ENCODE assay signal across 19 cellular contexts in genomic region chr5:146528232-146528631, GRCh38. TPM values are rescaled to one million over a fixed set of nuclear protein-coding genes. Genes with fewer than 3 reads are reported as not detected.
DNase-seq lines count a peak whose midpoint lies in the region; ATAC-seq and TF ChIP-seq lines count a peak whose summit lies in the region.
"Had no signal": no experiment of that assay in that cellular context is flagged by ENCODE, and none has a peak within 500 bp of the region (broad histone marks: within the 10 kb centered on the region; RNA-seq: fewer than 3 reads in every experiment).

No MANE protein-coding gene starts in this region.

- H3K4me1 Mint-ChIP-seq in neural progenitor cell (peaks cover 2% of the 10 kb centered on the region), T-helper 17 cell (peaks cover 2% of the 10 kb centered on the region)

- in situ Hi-C loops in mammary epithelial cell (cut with MboI; ENCODE audit: low sequenced_read_pairs in 2 of 2): loop anchor here (25.0 kb wide), 3 partner anchors 659 to 859 kb away; no protein-coding TSS in a partner anchor

- peaks cover 5% of the 10 kb centered on the region for H3K27me3 Mint-ChIP-seq in neural progenitor cell (ENCODE audit: insufficient read depth, low read depth)
- H3K27me3 Mint-ChIP-seq in T-helper 17 cell: peaks cover 12% of the 10 kb centered on the region
- H3K27me3 Mint-ChIP-seq: activated B cell treated with CpG ODN at 0.5 μM for 24 hours, brain had no signal

- TF ChIP-seq CTCF in SK-N-SH (IDR thresholded peaks at IDR 0.05): 0 out of 2 replicates have a peak, but pooled peaks have one; percentile 20
- TF ChIP-seq CTCF in mammary epithelial cell (conservative IDR thresholded peaks at IDR 0.05 in 1 of 2, IDR thresholded peaks at IDR 0.05 in 1 of 2; ENCODE audit: extremely low read depth in 1 of 2, insufficient read depth in 1 of 2, low read depth in 1 of 2, low read length in 2 of 2): peak; percentile 11 to 21
- peak; percentile 20 for TF ChIP-seq CTCF in neural progenitor cell (IDR thresholded peaks at IDR 0.05)

- H3K4me2 ChIP-seq in SK-N-SH: no peak overlapping the region
- H3K4me2 ChIP-seq in mammary epithelial cell (ENCODE audit: insufficient read depth, low read depth, low read length): peak overlapping the region; percentile 40
- H3K4me2 ChIP-seq in neural progenitor cell: no peak overlapping the region

- H3K36me3 ChIP-seq in SK-N-SH (replicated peaks in 1 of 2; ENCODE audit: control insufficient read depth in 1 of 2, insufficient read depth in 2 of 2, low read length in 1 of 2): no peaks in the 10 kb centered on the region
- H3K36me3 ChIP-seq in mammary epithelial cell (ENCODE audit: insufficient read depth, low read length): no peaks in the 10 kb centered on the region
- no peaks in the 10 kb centered on the region for H3K36me3 ChIP-seq in neural progenitor cell

- H3K4me1 ChIP-seq in SK-N-SH (ENCODE audit: control insufficient read depth in 1 of 2, insufficient read depth in 2 of 2, low read depth in 1 of 2, low read length in 1 of 2): peaks cover 0 to 3% of the 10 kb centered on the region in 2 experiments; a peak in 1 of 4 replicates
- peaks cover 13% of the 10 kb centered on the region for H3K4me1 ChIP-seq in mammary epithelial cell (ENCODE audit: insufficient read depth, low read length)
- no peaks in the 10 kb centered on the region for H3K4me1 ChIP-seq in neural progenitor cell

- H3K9me3 ChIP-seq in SK-N-SH: no peaks in the 10 kb centered on the region
- no peaks in the 10 kb centered on the region for H3K9me3 ChIP-seq in mammary epithelial cell (replicated peaks; ENCODE audit: insufficient read depth, low read length)
- no peaks in the 10 kb centered on the region for H3K9me3 ChIP-seq in neural progenitor cell (ENCODE audit: low read depth)
- no peaks in the 10 kb centered on the region for H3K9me3 ChIP-seq in T-helper 17 cell (ENCODE audit: control insufficient read depth, low read length, poor library complexity, severe bottlenecking)

- POLR2A ChIA-PET in SK-N-SH (lab: Yijun Ruan, JAX): no interaction called here

- ATAC-seq in SK-N-SH treated with all-trans-retinoic acid at 6 μM for 48 hours (no peak), HG03025 (IDR thresholded peaks at IDR 0.05; ENCODE audit: low FRiP score, unreplicated experiment) (no peak), T-helper 17 cell (no peak)
- ATAC-seq: K562 had no signal

- peaks cover 2% of the 10 kb centered on the region for H3K9me3 Mint-ChIP-seq in neural progenitor cell
- H3K9me3 Mint-ChIP-seq: activated B cell treated with CpG ODN at 0.5 μM for 24 hours, brain, mesothelial cell of epicardium had no signal

- no peak overlapping the region for H3K27ac ChIP-seq in SK-N-SH (ENCODE audit: low read depth in 2 of 2, low read length in 1 of 2)
- no peak overlapping the region for H3K27ac ChIP-seq in mammary epithelial cell (ENCODE audit: insufficient read depth, low read depth, low read length)
- H3K27ac ChIP-seq in neural progenitor cell: no peak overlapping the region
- H3K27ac ChIP-seq: skin epidermis had no signal

- no peaks in the 10 kb centered on the region for H3K9me2 ChIP-seq in SK-N-SH

- no peak overlapping the region for H2AFZ ChIP-seq in SK-N-SH (ENCODE audit: low read depth)
- H2AFZ ChIP-seq in mammary epithelial cell (ENCODE audit: low read depth, low read length): no peak overlapping the region
- H2AFZ ChIP-seq in neural progenitor cell (replicated peaks): no peak overlapping the region

- H3K27me3 ChIP-seq in SK-N-SH (ENCODE audit: insufficient read depth): no peaks in the 10 kb centered on the region
- H3K27me3 ChIP-seq in mammary epithelial cell (ENCODE audit: insufficient read depth, low read length): no peaks in the 10 kb centered on the region
- no peaks in the 10 kb centered on the region for H3K27me3 ChIP-seq in neural progenitor cell

- dilution Hi-C loops in mammary epithelial cell (cut with HindIII; ENCODE audit: low sequenced_read_pairs): no loop called here

- WGBS in SK-N-SH (ENCODE audit: low lambda C conversion rate): 70% methylated on average over 4 of the region's 4 CpGs
- WGBS in mammary epithelial cell (ENCODE audit: low coverage, missing lambda C conversion rate): 50% methylated on average over 4 of the region's 4 CpGs

- DNase-seq in SK-N-SH (no peak), NAMALWA (ENCODE audit: low spot score) (peak; percentile 33), mammary epithelial cell (no peak), neural progenitor cell (ENCODE audit: low spot score) (no peak), NCI-H748 (lab: John Stamatoyannopoulos, UW; ENCODE audit: unreplicated experiment) (no peak), T-helper 17 cell (no peak)
- DNase-seq: ACHN; activated B cell treated with CpG ODN at 0.5 μM for 24 hours; activated effector memory CD4-positive, alpha-beta T cell treated with anti-CD3 and anti-CD28 coated beads, Interleukin-2, amount 50 U/mL, for 16 hours; stimulated activated naive CD4-positive, alpha-beta T cell had no signal

- peak; percentile 54 for TF ChIP-seq RAD21 in SK-N-SH (IDR thresholded peaks at IDR 0.05; ENCODE audit: low read length)

- H3K36me3 Mint-ChIP-seq in neural progenitor cell (no peaks in the 10 kb centered on the region), T-helper 17 cell (ENCODE audit: low read depth) (no peaks in the 10 kb centered on the region)
- H3K36me3 Mint-ChIP-seq: brain, mesothelial cell of epicardium had no signal

- H3K9ac ChIP-seq in SK-N-SH: no peak overlapping the region
- no peak overlapping the region for H3K9ac ChIP-seq in mammary epithelial cell (ENCODE audit: insufficient read depth, low read length)
- H3K9ac ChIP-seq in neural progenitor cell: no peak overlapping the region

- H3K79me2 ChIP-seq in SK-N-SH (ENCODE audit: insufficient read depth): no peaks in the 10 kb centered on the region
- no peaks in the 10 kb centered on the region for H3K79me2 ChIP-seq in mammary epithelial cell (ENCODE audit: insufficient read depth, low read length)
- no peaks in the 10 kb centered on the region for H3K79me2 ChIP-seq in neural progenitor cell (ENCODE audit: low read depth)

- H3K4me3 Mint-ChIP-seq in neural progenitor cell: no peak overlapping the region
- H3K4me3 Mint-ChIP-seq in T-helper 17 cell: no peak overlapping the region
- H3K4me3 Mint-ChIP-seq: activated B cell treated with CpG ODN at 0.5 μM for 24 hours, brain, mesothelial cell of epicardium had no signal

- no peak for TF ChIP-seq EP300 in SK-N-SH (IDR thresholded peaks at IDR 0.05; ENCODE audit: borderline replicate concordance in 1 of 2, low read depth in 1 of 2, low read length in 1 of 2)

- BruUV-seq in mammary epithelial cell (replicated peaks; lab: Mats Ljungman, UMichigan): no TSS peak

- no peaks in the 10 kb centered on the region for H4K20me1 ChIP-seq in SK-N-SH (ENCODE audit: insufficient read depth)
- no peaks in the 10 kb centered on the region for H4K20me1 ChIP-seq in mammary epithelial cell (ENCODE audit: insufficient read depth, low read length)
- no peaks in the 10 kb centered on the region for H4K20me1 ChIP-seq in neural progenitor cell (ENCODE audit: low read depth)

- H3F3A ChIP-seq in SK-N-SH (replicated peaks; ENCODE audit: insufficient read depth) (no peaks in the 10 kb centered on the region), neural progenitor cell (ENCODE audit: low read depth) (no peaks in the 10 kb centered on the region)

- CTCF ChIA-PET in SK-N-SH (lab: Yijun Ruan, JAX) (interaction anchor here (0.9 to 1.9 kb wide), 10 partner anchors 12 to 1046 kb away, joined by 3 to 7 read pairs (median 4); no protein-coding TSS in a partner anchor), mammary epithelial cell (lab: Charles Lee; ENCODE audit: low non-redundant PET) (interaction anchor here (0.5 kb wide), 1 partner anchor 1099 kb away, joined by 8 read pairs; no protein-coding TSS in a partner anchor)

- H3K4me3 ChIP-seq in SK-N-SH (ENCODE audit: low read depth in 2 of 2, low read length in 1 of 2) (no peak overlapping the region), mammary epithelial cell (replicated peaks in 1 of 3; ENCODE audit: insufficient read depth in 1 of 3, low read depth in 2 of 3, low read length in 3 of 3) (no peak overlapping the region), neural progenitor cell (no peak overlapping the region)
- H3K4me3 ChIP-seq: K562, skin epidermis had no signal

- H3K27ac Mint-ChIP-seq in neural progenitor cell (no peak overlapping the region), T-helper 17 cell (no peak overlapping the region)
- H3K27ac Mint-ChIP-seq: activated B cell treated with CpG ODN at 0.5 μM for 24 hours, brain, mesothelial cell of epicardium had no signal

- intact Hi-C loops in mammary epithelial cell (cut with micrococcal nuclease): no loop called here

TF ChIP-seq in SK-N-SH, 30 proteins besides CTCF, POLR2A, EP300 and RAD21 (continues in another document):
- TF ChIP-seq YY1 (IDR thresholded peaks at IDR 0.05; ENCODE audit: low read depth) (no peak), CHD2 (IDR thresholded peaks at IDR 0.05; ENCODE audit: low read length, partially characterized antibody) (no peak)

TF ChIP-seq in SK-N-SH treated with all-trans-retinoic acid at 6 μM for 48 hours, 23 proteins besides CTCF, POLR2A, EP300 and RAD21 (continues in another document):
- TF ChIP-seq ISL1 (CRISPR knock-in tag; IDR thresholded peaks at IDR 0.05): no peak
- no peak for TF ChIP-seq RARB (CRISPR knock-in tag; IDR thresholded peaks at IDR 0.05)
- no peak for TF ChIP-seq CSRNP3 (CRISPR knock-in tag; IDR thresholded peaks at IDR 0.05)
- no peak for TF ChIP-seq GLIS3 (CRISPR knock-in tag; IDR thresholded peaks at IDR 0.05)
- no peak for TF ChIP-seq PPARA (CRISPR knock-in tag; IDR thresholded peaks at IDR 0.05; ENCODE audit: borderline replicate concordance)

RNA-seq across cellular contexts. Expression of gene GPR151, which starts 12.2 kb away (rescaled TPM):
- not detected in 2 replicates for polyA plus RNA-seq in SK-N-SH (2012; rRNA removed)
- polyA plus RNA-seq in SK-N-SH (2012; cell fraction: cytosol; rRNA removed): not detected in 2 replicates
- polyA plus RNA-seq in SK-N-SH (2012; cell fraction: nucleus; rRNA removed): not detected in 2 replicates
- not detected for total RNA-seq in mammary epithelial cell
- polyA plus RNA-seq in mammary epithelial cell: not detected
- polyA minus RNA-seq in mammary epithelial cell: not detected
- total RNA-seq in neural progenitor cell (ENCODE audit: low replicate concordance): not detected in 2 replicates
- total RNA-seq in T-helper 17 cell: not detected
- total RNA-seq: activated B cell treated with CpG ODN at 0.5 μM for 24 hours, glomerular endothelial cell, K562, mesothelial cell of epicardium, osteoblast, urinary bladder had no signal
- polyA plus RNA-seq: urinary bladder had no signal
